In genomic region chr17:53627511-53627910, GRCh38 we compare ENCODE assay signal across 16 cellular contexts.
DNase-seq lines count a peak whose midpoint lies in the region; ATAC-seq and TF ChIP-seq lines count a peak whose summit lies in the region.
"Had no signal": no experiment of that assay in that cellular context is flagged by ENCODE, and none has a peak within 500 bp of the region (broad histone marks: within the 10 kb centered on the region; RNA-seq: fewer than 3 reads in every experiment).

No MANE protein-coding gene starts in this region.

- no peak overlapping the region for H3K4me3 Mint-ChIP-seq in activated naive CD4-positive, alpha-beta T cell treated with anti-CD3 and anti-CD28 coated beads, Interleukin-2, amount 50 U/mL, for 24 hours
- no peak overlapping the region for H3K4me3 Mint-ChIP-seq in activated naive CD4-positive, alpha-beta T cell treated with anti-CD3 and anti-CD28 coated beads for 36 hours
- no peak overlapping the region for H3K4me3 Mint-ChIP-seq in WTC11
- H3K4me3 Mint-ChIP-seq: H9 had no signal

- no peaks in the 10 kb centered on the region for H3K36me3 Mint-ChIP-seq in activated naive CD4-positive, alpha-beta T cell treated with anti-CD3 and anti-CD28 coated beads, Interleukin-2, amount 50 U/mL, for 24 hours
- no peaks in the 10 kb centered on the region for H3K36me3 Mint-ChIP-seq in activated naive CD4-positive, alpha-beta T cell treated with anti-CD3 and anti-CD28 coated beads for 36 hours (ENCODE audit: low read depth)
- peaks cover 12% of the 10 kb centered on the region; the same call in 1 of the 2 replicates for H3K36me3 Mint-ChIP-seq in WTC11
- H3K36me3 Mint-ChIP-seq: activated naive CD4-positive, alpha-beta T cell treated with anti-CD3 and anti-CD28 coated beads, Interleukin-2, amount 50 U/mL, for 72 hours had no signal

- H3K4me3 ChIP-seq in tibial nerve (no peak overlapping the region), testis (no peak overlapping the region)
- H3K4me3 ChIP-seq: dorsolateral prefrontal cortex, hepatocyte, lower lobe of right lung had no signal

- H3K9me3 ChIP-seq in tibial nerve (no peaks in the 10 kb centered on the region), testis (no peaks in the 10 kb centered on the region)
- H3K9me3 ChIP-seq: lower lobe of right lung had no signal

- H3K27ac Mint-ChIP-seq in activated naive CD4-positive, alpha-beta T cell treated with anti-CD3 and anti-CD28 coated beads, Interleukin-2, amount 50 U/mL, for 24 hours: peak overlapping the region; percentile 5
- H3K27ac Mint-ChIP-seq in activated naive CD4-positive, alpha-beta T cell treated with anti-CD3 and anti-CD28 coated beads for 36 hours: no peak overlapping the region
- H3K27ac Mint-ChIP-seq in WTC11: peak overlapping the region; percentile 36; the same call in 1 of the 2 replicates
- H3K27ac Mint-ChIP-seq: activated naive CD4-positive, alpha-beta T cell treated with anti-CD3 and anti-CD28 coated beads, Interleukin-2, amount 50 U/mL, for 72 hours had no signal

- H3K36me3 ChIP-seq in tibial nerve (no peaks in the 10 kb centered on the region), testis (ENCODE audit: low read depth, missing control alignments) (no peaks in the 10 kb centered on the region)
- H3K36me3 ChIP-seq: lower lobe of right lung had no signal

- TF ChIP-seq CTCF in WTC11 (IDR thresholded peaks at IDR 0.05) (no peak), tibial nerve (IDR thresholded peaks at IDR 0.05) (no peak), testis (IDR thresholded peaks at IDR 0.05) (no peak)

- DNase-seq in activated naive CD4-positive, alpha-beta T cell treated with anti-CD3 and anti-CD28 coated beads for 36 hours: no peak
- DNase-seq in WTC11 (ENCODE audit: low spot score): no peak
- DNase-seq in fibroblast of the conjunctiva (ENCODE audit: low read depth): peak; percentile 26
- no peak for DNase-seq in tibial nerve (ENCODE audit: low spot score in 2 of 2)
- no peak for DNase-seq in testis
- no peak for DNase-seq in cerebellar nuclear complex (lab: John Stamatoyannopoulos, UW)
- no peak for DNase-seq in MV-4-11 (lab: John Stamatoyannopoulos, UW)
- DNase-seq: DMS79, dorsolateral prefrontal cortex, H9, lower lobe of right lung, NCI-H1105, NCI-H510A treated with DMSO at 0.1 percent for 48 hours had no signal

- H3K9me3 Mint-ChIP-seq in activated naive CD4-positive, alpha-beta T cell treated with anti-CD3 and anti-CD28 coated beads, Interleukin-2, amount 50 U/mL, for 24 hours: peaks cover 5% of the 10 kb centered on the region
- peaks cover 5% of the 10 kb centered on the region for H3K9me3 Mint-ChIP-seq in activated naive CD4-positive, alpha-beta T cell treated with anti-CD3 and anti-CD28 coated beads for 36 hours
- peaks cover 30% of the 10 kb centered on the region for H3K9me3 Mint-ChIP-seq in WTC11

- TF ChIP-seq POLR2A in tibial nerve (IDR thresholded peaks at IDR 0.05) (no peak), testis (IDR thresholded peaks at IDR 0.05) (no peak)

- H3K4me1 ChIP-seq in tibial nerve (no peaks in the 10 kb centered on the region), testis (no peaks in the 10 kb centered on the region)
- H3K4me1 ChIP-seq: lower lobe of right lung had no signal

- no peak overlapping the region for H3K27ac ChIP-seq in tibial nerve
- H3K27ac ChIP-seq in testis: no peak overlapping the region
- H3K27ac ChIP-seq: dorsolateral prefrontal cortex, hepatocyte, lower lobe of right lung had no signal

- no peaks in the 10 kb centered on the region for H3K27me3 ChIP-seq in tibial nerve
- H3K27me3 ChIP-seq in testis: no peaks in the 10 kb centered on the region
- H3K27me3 ChIP-seq: hepatocyte had no signal

- ATAC-seq in WTC11: no peak
- ATAC-seq: activated naive CD4-positive, alpha-beta T cell treated with anti-CD3 and anti-CD28 coated beads, Interleukin-2, amount 50 U/mL, for 72 hours; lower lobe of right lung had no signal

- POLR2A ChIA-PET in WTC11 (lab: Charles Lee): no interaction called here

- CTCF ChIA-PET in activated naive CD4-positive, alpha-beta T cell treated with anti-CD3 and anti-CD28 coated beads for 36 hours (lab: Charles Lee): no interaction called here
- CTCF ChIA-PET in WTC11 (lab: Charles Lee): no interaction called here

- TF ChIP-seq EP300 in tibial nerve (IDR thresholded peaks at IDR 0.05): no peak

- H3K4me1 Mint-ChIP-seq in activated naive CD4-positive, alpha-beta T cell treated with anti-CD3 and anti-CD28 coated beads, Interleukin-2, amount 50 U/mL, for 24 hours: no peaks in the 10 kb centered on the region
- no peaks in the 10 kb centered on the region for H3K4me1 Mint-ChIP-seq in activated naive CD4-positive, alpha-beta T cell treated with anti-CD3 and anti-CD28 coated beads for 36 hours (ENCODE audit: low read depth)
- peaks cover 47% of the 10 kb centered on the region for H3K4me1 Mint-ChIP-seq in WTC11

- no peaks in the 10 kb centered on the region for H3K27me3 Mint-ChIP-seq in activated naive CD4-positive, alpha-beta T cell treated with anti-CD3 and anti-CD28 coated beads, Interleukin-2, amount 50 U/mL, for 24 hours
- H3K27me3 Mint-ChIP-seq in activated naive CD4-positive, alpha-beta T cell treated with anti-CD3 and anti-CD28 coated beads for 36 hours (ENCODE audit: low read depth): no peaks in the 10 kb centered on the region
- no peaks in the 10 kb centered on the region; the same call in 1 of the 2 replicates for H3K27me3 Mint-ChIP-seq in WTC11 (ENCODE audit: low read depth)

- 33 to 46% methylated on average over 1 of the region's 1 CpG for WGBS in tibial nerve, 2 donors
- WGBS in testis, 2 donors: 83 to 95% methylated on average over 1 of the region's 1 CpG

- intact Hi-C loops in activated naive CD4-positive, alpha-beta T cell treated with anti-CD3 and anti-CD28 coated beads for 36 hours (cut with micrococcal nuclease): no loop called here
- intact Hi-C loops in testis (cut with DNase I; ENCODE audit: low total_unique reads): no loop called here

TF ChIP-seq in WTC11, 78 proteins besides CTCF, POLR2A, EP300 and RAD21 (continues in another document):
- no peak for TF ChIP-seq ZNF423 (CRISPR knock-in tag; IDR thresholded peaks at IDR 0.05)
- no peak for TF ChIP-seq ERG (CRISPR knock-in tag; IDR thresholded peaks at IDR 0.05)
- no peak for TF ChIP-seq TEAD1 (CRISPR knock-in tag; IDR thresholded peaks at IDR 0.05)
- TF ChIP-seq ZNF532 (CRISPR knock-in tag; IDR thresholded peaks at IDR 0.05; ENCODE audit: borderline replicate concordance): no peak
- no peak for TF ChIP-seq ZBTB21 (CRISPR knock-in tag; IDR thresholded peaks at IDR 0.05; ENCODE audit: borderline replicate concordance)
- TF ChIP-seq ZNF317 (CRISPR knock-in tag; IDR thresholded peaks at IDR 0.05; ENCODE audit: borderline replicate concordance, low read depth): no peak
- no peak for TF ChIP-seq ESRRA (CRISPR knock-in tag; IDR thresholded peaks at IDR 0.05; ENCODE audit: borderline replicate concordance)
- no peak for TF ChIP-seq IRF1 (CRISPR knock-in tag; IDR thresholded peaks at IDR 0.05)
- no peak for TF ChIP-seq SOX15 (CRISPR knock-in tag; IDR thresholded peaks at IDR 0.05)
